ENCODE assay signal across 31 cellular contexts in the genomic region with DNA sequence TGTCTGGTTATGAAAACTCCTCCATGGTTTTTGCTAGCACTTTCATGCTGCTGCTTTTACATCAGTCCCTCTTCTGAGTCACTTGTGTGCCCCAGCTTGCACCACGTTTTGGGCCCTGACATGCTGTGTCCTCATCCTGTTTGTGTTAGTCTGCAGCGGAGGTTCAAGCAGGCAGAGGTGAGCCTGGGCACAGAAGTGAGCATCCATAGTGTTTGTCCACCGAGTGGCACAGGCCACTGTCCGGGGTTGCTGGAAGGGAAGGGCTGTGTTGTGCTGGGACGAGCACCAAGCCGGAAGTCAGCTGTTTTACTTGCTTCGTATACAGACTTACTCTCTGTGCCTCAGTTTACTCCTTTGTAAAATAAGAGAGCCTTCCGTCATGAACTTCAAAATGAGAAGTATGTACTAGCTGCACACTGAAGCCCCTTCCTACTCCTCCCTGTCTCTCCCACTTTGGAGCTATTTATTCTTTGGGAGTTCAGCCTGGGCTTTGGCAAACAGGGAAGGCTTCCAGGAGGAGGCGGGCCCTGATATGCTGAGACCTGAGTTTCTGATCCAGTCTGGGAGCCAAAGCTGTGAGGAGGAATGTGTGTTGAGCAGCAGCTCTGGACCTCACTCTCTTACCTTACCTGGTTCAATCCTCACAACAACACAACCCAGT. TPM values are rescaled to one million over a fixed set of nuclear protein-coding genes. Genes with fewer than 3 reads are reported as not detected.
DNase-seq lines count a peak whose midpoint lies in the region; ATAC-seq and TF ChIP-seq lines count a peak whose summit lies in the region.
"Had no signal": no experiment of that assay in that cellular context is flagged by ENCODE, and none has a peak within 500 bp of the region (broad histone marks: within the 10 kb centered on the region; RNA-seq: fewer than 3 reads in every experiment).

No MANE protein-coding gene starts in this region.

- 90% methylated on average over 8 to 9 of the region's 9 CpGs for WGBS in endodermal cell (ENCODE audit: insufficient coverage in 1 of 2, insufficient read length in 1 of 2), 2 experiments
- WGBS in suprapubic skin = 85% methylated on average over 7 of the region's 9 CpGs

- H3K9me3 Mint-ChIP-seq in endodermal cell = no peaks in the 10 kb centered on the region
- H3K9me3 Mint-ChIP-seq: activated naive CD4-positive, alpha-beta T cell treated with anti-CD3 and anti-CD28 coated beads, Interleukin-2, amount 10 ng/mL, durations not matched to agents 7 days and 5 days; activated T-cell treated with anti-CD3 and anti-CD28 coated beads, Interleukin-2, amount 50 U/mL, for 4 hours; immature natural killer cell; neural progenitor cell had no signal

- H3K4me1 Mint-ChIP-seq in endodermal cell = peaks cover 4% of the 10 kb centered on the region

- TF ChIP-seq POLR2A in suprapubic skin (IDR thresholded peaks at IDR 0.05) = no peak

- TF ChIP-seq CTCF in left ventricle myocardium inferior (IDR thresholded peaks at IDR 0.05; ENCODE audit: borderline replicate concordance) (no peak), endodermal cell (conservative IDR thresholded peaks at IDR 0.05) (no peak), suprapubic skin (IDR thresholded peaks at IDR 0.05) (no peak)

- ATAC-seq in Right ventricle myocardium superior (ENCODE audit: poor library complexity) (no peak), HG02571 (IDR thresholded peaks at IDR 0.05; ENCODE audit: unreplicated experiment) (no peak)
- ATAC-seq: activated T-cell treated with anti-CD3 and anti-CD28 coated beads, Interleukin-2, amount 50 U/mL, for 4 hours had no signal

- no peak for TF ChIP-seq EP300 in suprapubic skin (IDR thresholded peaks at IDR 0.05)

- intact Hi-C loops in Right ventricle myocardium superior (cut with DNase I) = no loop called here
- intact Hi-C loops in left ventricle myocardium inferior (cut with micrococcal nuclease) = no loop called here

- H3K4me3 ChIP-seq in left ventricle myocardium inferior = no peak overlapping the region
- no peak overlapping the region for H3K4me3 ChIP-seq in endodermal cell (ENCODE audit: low read length)
- no peak overlapping the region for H3K4me3 ChIP-seq in subcutaneous abdominal adipose tissue (ENCODE audit: low read depth in 1 of 5, low read length in 5 of 5)
- no peak overlapping the region for H3K4me3 ChIP-seq in suprapubic skin
- H3K4me3 ChIP-seq: HAP-1, neural progenitor cell, skin epidermis, transverse colon had no signal

- DNase-seq in Right ventricle myocardium superior (peak; percentile 11), left ventricle myocardium inferior (no peak), OCI-M1 (lab: John Stamatoyannopoulos, UW) (peak; percentile 52), endodermal cell (no peak), suprapubic skin (ENCODE audit: low spot score in 2 of 2) (no peak), NCI-H345 (lab: John Stamatoyannopoulos, UW) (no peak)
- DNase-seq: activated naive CD4-positive, alpha-beta T cell treated with anti-CD3 and anti-CD28 coated beads, Interleukin-2, amount 10 ng/mL, durations not matched to agents 7 days and 5 days; activated T-cell treated with anti-CD3 and anti-CD28 coated beads, Interleukin-2, amount 50 U/mL, for 4 hours; aorta; DMS153; effector CD8-positive, alpha-beta T cell; immature natural killer cell; Kasumi-1; mesendoderm; NCI-H146; NCI-H446; NCI-H82; retina; SIG-M5; stimulated activated CD4-positive, alpha-beta T cell treated with anti-CD3 and anti-CD28 coated beads, Interleukin-1b, Interleukin-23, amount 100 ng/mL, for 48 hours; T-helper 9 cell; transverse colon had no signal

- peak overlapping the region; percentile 72 for H3K27ac Mint-ChIP-seq in endodermal cell
- H3K27ac Mint-ChIP-seq: activated naive CD4-positive, alpha-beta T cell treated with anti-CD3 and anti-CD28 coated beads, Interleukin-2, amount 10 ng/mL, durations not matched to agents 7 days and 5 days; immature natural killer cell had no signal

- no peak overlapping the region for H3K27ac ChIP-seq in left ventricle myocardium inferior (replicated peaks)
- no peak overlapping the region for H3K27ac ChIP-seq in endodermal cell (ENCODE audit: low read depth, low read length)
- peak overlapping the region; percentile 23 for H3K27ac ChIP-seq in subcutaneous abdominal adipose tissue (ENCODE audit: low read depth, low read length)
- H3K27ac ChIP-seq in suprapubic skin = no peak overlapping the region
- H3K27ac ChIP-seq: epithelial cell of prostate, neural progenitor cell, parathyroid adenoma, skin epidermis, transverse colon had no signal

- no peaks in the 10 kb centered on the region for H3K36me3 ChIP-seq in left ventricle myocardium inferior
- no peaks in the 10 kb centered on the region for H3K36me3 ChIP-seq in endodermal cell (ENCODE audit: control insufficient read depth, insufficient read depth, low read length)
- no peaks in the 10 kb centered on the region for H3K36me3 ChIP-seq in subcutaneous abdominal adipose tissue (ENCODE audit: control insufficient read depth in 5 of 5, insufficient read depth in 5 of 5, low read length in 5 of 5)
- no peaks in the 10 kb centered on the region for H3K36me3 ChIP-seq in suprapubic skin
- H3K36me3 ChIP-seq: HAP-1, neural progenitor cell, transverse colon had no signal

- peaks cover 9% of the 10 kb centered on the region for H3K27me3 ChIP-seq in left ventricle myocardium inferior (ENCODE audit: low read depth)
- no peaks in the 10 kb centered on the region for H3K27me3 ChIP-seq in endodermal cell (ENCODE audit: control insufficient read depth, insufficient read depth, low read length, poor library complexity, severe bottlenecking)
- no peaks in the 10 kb centered on the region for H3K27me3 ChIP-seq in subcutaneous abdominal adipose tissue (ENCODE audit: control insufficient read depth in 5 of 5, insufficient read depth in 4 of 5, low read length in 5 of 5)
- no peaks in the 10 kb centered on the region for H3K27me3 ChIP-seq in suprapubic skin
- H3K27me3 ChIP-seq: neural progenitor cell, transverse colon had no signal

- H3K4me1 ChIP-seq in left ventricle myocardium inferior (no peaks in the 10 kb centered on the region), endodermal cell (ENCODE audit: control insufficient read depth, insufficient read depth, low read length) (no peaks in the 10 kb centered on the region), subcutaneous abdominal adipose tissue (ENCODE audit: control insufficient read depth in 5 of 5, insufficient read depth in 5 of 5, low read length in 5 of 5) (peaks cover 0 to 25% (median 19%) of the 10 kb centered on the region in 5 donors), suprapubic skin (no peaks in the 10 kb centered on the region)
- H3K4me1 ChIP-seq: HAP-1, neural progenitor cell, parathyroid adenoma, transverse colon had no signal

- H3K4me3 Mint-ChIP-seq in endodermal cell = no peak overlapping the region
- H3K4me3 Mint-ChIP-seq: activated naive CD4-positive, alpha-beta T cell treated with anti-CD3 and anti-CD28 coated beads, Interleukin-2, amount 10 ng/mL, durations not matched to agents 7 days and 5 days; activated T-cell treated with anti-CD3 and anti-CD28 coated beads, Interleukin-2, amount 50 U/mL, for 4 hours; immature natural killer cell; neural progenitor cell had no signal

- no peaks in the 10 kb centered on the region for H3K36me3 Mint-ChIP-seq in endodermal cell (ENCODE audit: low read depth)
- H3K36me3 Mint-ChIP-seq: activated naive CD4-positive, alpha-beta T cell treated with anti-CD3 and anti-CD28 coated beads, Interleukin-2, amount 10 ng/mL, durations not matched to agents 7 days and 5 days; immature natural killer cell; neural progenitor cell had no signal

- no peaks in the 10 kb centered on the region for H3K9me3 ChIP-seq in left ventricle myocardium inferior (replicated peaks)
- H3K9me3 ChIP-seq in endodermal cell (ENCODE audit: control insufficient read depth, low read length) = no peaks in the 10 kb centered on the region
- H3K9me3 ChIP-seq in subcutaneous abdominal adipose tissue (ENCODE audit: control insufficient read depth in 5 of 5, low read length in 5 of 5) = no peaks in the 10 kb centered on the region
- no peaks in the 10 kb centered on the region for H3K9me3 ChIP-seq in suprapubic skin
- H3K9me3 ChIP-seq: HAP-1, transverse colon had no signal

- H3K27me3 Mint-ChIP-seq in endodermal cell (ENCODE audit: insufficient read depth) = no peaks in the 10 kb centered on the region

- H3K9ac ChIP-seq in endodermal cell (ENCODE audit: extremely low read depth, low read length, poor library complexity, severe bottlenecking) (no peak overlapping the region), subcutaneous abdominal adipose tissue (ENCODE audit: low read length in 5 of 5) (no peak overlapping the region)
- H3K9ac ChIP-seq: neural progenitor cell, parathyroid adenoma had no signal

RNA-seq across cellular contexts. Expression of a gene that starts 10.7 kb away (rescaled TPM):
- total RNA-seq in Right ventricle myocardium superior = 19.5 TPM
- total RNA-seq in left ventricle myocardium inferior = 18.8 TPM
- total RNA-seq in endodermal cell = not detected
- 0.93 TPM for polyA plus RNA-seq in endodermal cell (2013, experiment 1 of 2)
- 0.58 TPM for polyA plus RNA-seq in endodermal cell (2013, experiment 2 of 2)
- 10 to 100 TPM in 3 of 4 donors, 1 to 10 TPM in 1; 9.9 to 13.7 (median 12.2) TPM for total RNA-seq in suprapubic skin

RNA-seq across cellular contexts. Expression of a gene that starts 44.9 kb away (rescaled TPM):
- total RNA-seq in Right ventricle myocardium superior = not detected
- total RNA-seq in left ventricle myocardium inferior = not detected
- not detected for total RNA-seq in endodermal cell
- 0.32 TPM for polyA plus RNA-seq in endodermal cell (2013, experiment 1 of 2)
- not detected for polyA plus RNA-seq in endodermal cell (2013, experiment 2 of 2)
- total RNA-seq in suprapubic skin = under 1 TPM in 1 of 4 donors, not detected in 3; 0.98 TPM
- total RNA-seq: bronchial epithelial cell, glomerular endothelial cell, transverse colon had no signal
- polyA plus RNA-seq: aorta, immature natural killer cell had no signal

Comparison
In these comparisons a context has a peak if more than half of its experiments do, and no peak if none do; other contexts are left out.
1. DNase-seq: peak in Right ventricle myocardium superior (single experiment) and OCI-M1 (single experiment); none in left ventricle myocardium inferior (single experiment), endodermal cell (single experiment), suprapubic skin (0 of 2) and NCI-H345 (single experiment).
2. RNA of a gene that starts 10.7 kb away (total RNA-seq): 19.5 TPM in Right ventricle myocardium superior (single experiment), 18.8 TPM in left ventricle myocardium inferior (single experiment) and 9.9 to 13.7 TPM in suprapubic skin; not detected in endodermal cell; every median in the first group is over 4 times any median in the second.